In genomic region chr7:158778476-158778875, GRCh38 we compare ENCODE assay signal across 15 cellular contexts. TPM values are rescaled to one million over a fixed set of nuclear protein-coding genes. Genes with fewer than 3 reads are reported as not detected.
A peak's percentile ranks its signal among the peaks of the same experiment; 100 is the strongest.
DNase-seq lines count a peak whose midpoint lies in the region; ATAC-seq and TF ChIP-seq lines count a peak whose summit lies in the region.
"Had no signal": no experiment of that assay in that cellular context is flagged by ENCODE, and none has a peak within 500 bp of the region (broad histone marks: within the 10 kb centered on the region; RNA-seq: fewer than 3 reads in every experiment).

No MANE protein-coding gene starts in this region.

- H3K9me2 ChIP-seq in GM23248 (ENCODE audit: insufficient read depth), result no peaks in the 10 kb centered on the region

- TF ChIP-seq POLR2A in esophagus muscularis mucosa (IDR thresholded peaks at IDR 0.05; ENCODE audit: low read depth) (no peak), sigmoid colon (IDR thresholded peaks at IDR 0.05) (no peak)

- H3K4me3 ChIP-seq in GM23248 (no peak overlapping the region), esophagus muscularis mucosa (no peak overlapping the region), sigmoid colon (no peak overlapping the region)
- H3K4me3 ChIP-seq: left lung had no signal

- no peak overlapping the region for H3K27ac ChIP-seq in GM23248
- peak overlapping the region; percentile 80 to 89 (median 86) for H3K27ac ChIP-seq in esophagus muscularis mucosa (replicated peaks in 1 of 4)
- peak overlapping the region; percentile 66 to 89 (median 78) for H3K27ac ChIP-seq in sigmoid colon
- H3K27ac ChIP-seq: left lung had no signal

- CTCF ChIA-PET in activated CD4-positive, alpha-beta T cell treated with anti-CD3 and anti-CD28 coated beads for 36 hours (lab: Charles Lee), result interaction anchor here (1.0 kb wide), 1 partner anchor 9 kb away, joined by 3 read pairs; no protein-coding TSS in a partner anchor

- TF ChIP-seq CTCF in esophagus muscularis mucosa (IDR thresholded peaks at IDR 0.05) (no peak), sigmoid colon (IDR thresholded peaks at IDR 0.05) (no peak)

- no peaks in the 10 kb centered on the region for H3K9me3 ChIP-seq in GM23248 (ENCODE audit: low read depth)
- no peaks in the 10 kb centered on the region for H3K9me3 ChIP-seq in esophagus muscularis mucosa
- H3K9me3 ChIP-seq in sigmoid colon, result no peaks in the 10 kb centered on the region
- H3K9me3 ChIP-seq: left lung had no signal

- peak overlapping the region; percentile 63 for H3K27ac Mint-ChIP-seq in activated CD4-positive, alpha-beta T cell treated with anti-CD3 and anti-CD28 coated beads for 36 hours

- H3K4me1 ChIP-seq in GM23248 (ENCODE audit: insufficient read depth), result 0 out of 2 replicates have a peak, but pooled peaks cover 7% of the 10 kb centered on the region
- H3K4me1 ChIP-seq in esophagus muscularis mucosa, result peaks cover 40 to 61% (median 49%) of the 10 kb centered on the region in 4 donors
- peaks cover 0 to 44% (median 42%) of the 10 kb centered on the region in 4 donors for H3K4me1 ChIP-seq in sigmoid colon

- no peak overlapping the region for H3K4me2 ChIP-seq in GM23248 (ENCODE audit: unreplicated experiment)

- no peaks in the 10 kb centered on the region for H4K20me1 ChIP-seq in GM23248 (ENCODE audit: insufficient read depth)

- ATAC-seq in activated CD4-positive, alpha-beta T cell treated with anti-CD3 and anti-CD28 coated beads for 36 hours, result no peak

- no peaks in the 10 kb centered on the region for H3K9me3 Mint-ChIP-seq in activated CD4-positive, alpha-beta T cell treated with anti-CD3 and anti-CD28 coated beads for 36 hours (ENCODE audit: low read depth)

- H3K4me1 Mint-ChIP-seq in activated CD4-positive, alpha-beta T cell treated with anti-CD3 and anti-CD28 coated beads for 36 hours, result peaks cover 36% of the 10 kb centered on the region

- DNase-seq in activated CD4-positive, alpha-beta T cell treated with anti-CD3 and anti-CD28 coated beads for 36 hours, result no peak
- no peak for DNase-seq in activated CD4-positive, alpha-beta T cell treated with anti-CD3 and anti-CD28 coated beads for 48 hours
- DNase-seq in GM23248 (peak; percentile 38), esophagus muscularis mucosa (ENCODE audit: extremely low spot score) (no peak), sigmoid colon (no peak), putamen (ENCODE audit: low spot score) (no peak), NAMALWA (ENCODE audit: low spot score) (no peak), NCI-H146 (lab: John Stamatoyannopoulos, UW) (no peak)
- DNase-seq: activated CD4-positive, alpha-beta T cell treated with anti-CD3 and anti-CD28 coated beads, Interleukin-2, amount 50 U/mL, for 1 hour; activated effector memory CD4-positive, alpha-beta T cell treated with Interleukin-2 at 50 U/mL for 16 hours; DMS79 treated with DMSO at 0.1 percent for 48 hours; left lung; NCI-H2081; NCI-H69; substantia nigra had no signal

- peaks cover 26% of the 10 kb centered on the region for H3F3A ChIP-seq in GM23248 (ENCODE audit: insufficient read depth)

- 74 to 80% methylated on average over 6 of the region's 6 CpGs for WGBS in GM23248 (ENCODE audit: low coverage in 1 of 2, low lambda C conversion rate in 2 of 2, missing lambda C conversion rate in 2 of 2), 2 experiments
- WGBS in esophagus muscularis mucosa, result 51% methylated on average over 6 of the region's 6 CpGs
- 23 to 68% methylated on average over 6 of the region's 6 CpGs for WGBS in sigmoid colon, 2 donors

- H3K4me3 Mint-ChIP-seq in activated CD4-positive, alpha-beta T cell treated with anti-CD3 and anti-CD28 coated beads for 36 hours, result no peak overlapping the region

- no peak for TF ChIP-seq EP300 in esophagus muscularis mucosa (IDR thresholded peaks at IDR 0.05)
- no peak for TF ChIP-seq EP300 in sigmoid colon (IDR thresholded peaks at IDR 0.05)

- peaks cover 41% of the 10 kb centered on the region for H3K36me3 Mint-ChIP-seq in activated CD4-positive, alpha-beta T cell treated with anti-CD3 and anti-CD28 coated beads for 36 hours (ENCODE audit: low read depth)

- in situ Hi-C loops in GM23248 (cut with MboI), result no loop called here

- POLR2A ChIA-PET in activated CD4-positive, alpha-beta T cell treated with anti-CD3 and anti-CD28 coated beads for 36 hours (lab: Charles Lee), result no interaction called here

- H3K9ac ChIP-seq in GM23248, result no peak overlapping the region

- H3K36me3 ChIP-seq in GM23248 (ENCODE audit: low read depth) (peaks cover 32% of the 10 kb centered on the region), esophagus muscularis mucosa (peaks cover 22 to 56% (median 35%) of the 10 kb centered on the region in 4 donors), sigmoid colon (peaks cover 0 to 44% (median 14%) of the 10 kb centered on the region in 4 donors)

- intact Hi-C loops in activated CD4-positive, alpha-beta T cell treated with anti-CD3 and anti-CD28 coated beads for 36 hours (cut with DNase I, micrococcal nuclease), result loop anchor here in 1 of 2 experiments (5.0 kb wide), 2 partner anchors 49 to 84 kb away; partner anchors contain the start of gene ESYT2
- intact Hi-C loops in esophagus muscularis mucosa (cut with DNase I) (loop anchor here (5.0 kb wide), 1 partner anchor 36 kb away; no protein-coding TSS in a partner anchor), sigmoid colon (cut with DNase I) (no loop called here)

- peaks cover 66% of the 10 kb centered on the region for H3K79me2 ChIP-seq in GM23248 (ENCODE audit: insufficient read depth)

- H2AFZ ChIP-seq in GM23248, result no peak overlapping the region

- H3K27me3 ChIP-seq in GM23248 (replicated peaks; ENCODE audit: insufficient read depth) (no peaks in the 10 kb centered on the region), esophagus muscularis mucosa (no peaks in the 10 kb centered on the region), sigmoid colon (no peaks in the 10 kb centered on the region)
- H3K27me3 ChIP-seq: left lung had no signal

- no peaks in the 10 kb centered on the region for H3K27me3 Mint-ChIP-seq in activated CD4-positive, alpha-beta T cell treated with anti-CD3 and anti-CD28 coated beads for 36 hours

RNA-seq across cellular contexts. Expression of gene ESYT2, which starts 50.8 kb away (rescaled TPM):
- 10 to 100 TPM; 68.5 to 73.7 TPM for total RNA-seq in activated CD4-positive, alpha-beta T cell treated with anti-CD3 and anti-CD28 coated beads for 36 hours
- total RNA-seq in GM23248 (2014; rRNA removed; shearing (Covaris generic)), result 118 and 129 TPM in 2 replicates
- polyA plus RNA-seq in GM23248 (2016; fragmentation: Nextera tagmentation; extraction: Ambion mirVana), result 48.7 and 49.9 TPM in 2 replicates
- total RNA-seq in esophagus muscularis mucosa, result 100 to 1,000 TPM; 166 to 235 (median 202) TPM
- 100 to 1,000 TPM; 105 to 127 (median 119) TPM for total RNA-seq in sigmoid colon
- 10 to 100 TPM in 2 of 3 donors, 1 to 10 TPM in 1; 6.9 to 38.6 (median 11.4) TPM for polyA plus RNA-seq in sigmoid colon
